Comparison of ENCODE assay signal across 7 cellular contexts in genomic region chr11:35930466-35930865, GRCh38.
"Had no signal": no experiment of that assay in that cellular context is flagged by ENCODE, and none has a peak within 500 bp of the region (broad histone marks: within the 10 kb centered on the region; RNA-seq: fewer than 3 reads in every experiment).

No MANE protein-coding gene starts in this region.

- DNase-seq: H9, HCEC 1CT, IMR-90 had no signal

- FAIRE-seq: H1, H54, HTR-8/SVneo had no signal

- H3K4me2 ChIP-seq: GM23338 had no signal

- H3K4me3 ChIP-seq: GM23338 had no signal

- H2AFZ ChIP-seq: GM23338 had no signal

- ATAC-seq: GM23338 had no signal
